Comparison of ENCODE assay signal across 2 cellular contexts in the genomic region with DNA sequence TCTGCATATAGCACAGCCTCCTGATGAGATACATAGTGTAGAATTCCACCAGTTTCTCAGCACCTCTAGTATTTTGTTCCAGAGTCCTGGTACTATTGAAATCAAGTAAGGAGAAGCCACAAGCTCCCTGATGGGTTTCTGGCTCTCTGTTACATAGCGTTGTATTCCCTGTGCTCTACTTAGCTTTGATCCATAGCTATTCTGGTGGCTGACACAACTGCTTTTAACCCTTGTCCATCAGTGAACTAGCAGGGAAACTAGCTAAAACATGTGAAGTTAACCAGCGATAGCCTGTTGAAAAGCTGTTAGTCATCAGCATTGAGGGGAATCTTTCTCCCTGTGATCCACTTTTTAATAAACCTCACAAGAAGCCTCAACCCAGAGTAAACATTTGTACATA.
TF ChIP-seq lines count a peak whose summit lies in the region.

No MANE protein-coding gene starts in this region.

TF ChIP-seq in GM23338, 12 proteins besides CTCF, POLR2A, EP300 and RAD21:
- no peak for TF ChIP-seq ZNF331 (CRISPR knock-in tag; IDR thresholded peaks at IDR 0.05; ENCODE audit: low read depth)
- no peak for TF ChIP-seq JUNB (IDR thresholded peaks at IDR 0.05; ENCODE audit: unreplicated experiment)

TF ChIP-seq in HepG2, 621 proteins besides CTCF, POLR2A, EP300 and RAD21:
- peak; percentile 69; the same call in 1 of the 2 replicates for TF ChIP-seq ZNF652 (CRISPR knock-in tag; IDR thresholded peaks at IDR 0.05; ENCODE audit: borderline replicate concordance, low read depth)
- no peak for TF ChIP-seq GLI4 (CRISPR knock-in tag; IDR thresholded peaks at IDR 0.05; ENCODE audit: borderline replicate concordance)
